ENCODE assay signal across 8 cellular contexts in genomic region chr3:120742198-120743080, GRCh38. TPM values are rescaled to one million over a fixed set of nuclear protein-coding genes. Genes with fewer than 3 reads are reported as not detected.
A peak's percentile ranks its signal among the peaks of the same experiment; 100 is the strongest.
DNase-seq lines count a peak whose midpoint lies in the region; ATAC-seq, FAIRE-seq and TF ChIP-seq lines count a peak whose summit lies in the region.

Gene GTF2E1, plus strand, starts transcription at chr3:120742744. Its CDS starts 7,809 bp downstream, at chr3:120750553.
Gene RABL3, minus strand, starts transcription at chr3:120742516. Its CDS starts 9 bp downstream, at chr3:120742507.

- no TSS peak for BruUV-seq in Calu3 (replicated peaks; lab: Mats Ljungman, UMichigan)

- intact Hi-C loops in Calu3 (cut with micrococcal nuclease; ENCODE audit: unreplicated experiment) = loop anchor here (1.0 to 2.0 kb wide), 2 partner anchors 64 to 146 kb away; partner anchors contain the start of gene NDUFB4

- H2AFZ ChIP-seq in OCI-LY1 (ENCODE audit: low read length) = peak within 1 kb of the TSS; percentile 67

- H3K4me3 ChIP-seq in HUES64 (ENCODE audit: low read length) = peak within 1 kb of the TSS; percentile 69
- H3K4me3 ChIP-seq in OCI-LY1 (ENCODE audit: low read depth, low read length, poor library complexity, severe bottlenecking) = peak within 1 kb of the TSS; percentile 93
- peak within 1 kb of the TSS; percentile 97 for H3K4me3 ChIP-seq in mesodermal cell (ENCODE audit: extremely low read depth, insufficient read depth, low read length, poor library complexity, severe bottlenecking)

- peak within 1 kb of the TSS; percentile 75 for H3K27ac Mint-ChIP-seq in Calu3 (ENCODE audit: unreplicated experiment)

- H3F3A ChIP-seq in OCI-LY1 (ENCODE audit: insufficient read depth, low read length) = no peaks in the 10 kb centered on the region

- H3K9me3 Mint-ChIP-seq in Calu3 (ENCODE audit: low read depth, unreplicated experiment) = no peaks in the 10 kb centered on the region

- peak within 1 kb of the TSS; percentile 77 for H3K4me3 Mint-ChIP-seq in Calu3 (ENCODE audit: low read depth, unreplicated experiment)

- ATAC-seq in GM21447 (IDR thresholded peaks at IDR 0.05; ENCODE audit: unreplicated experiment) = peak; percentile 99

- H3K27me3 ChIP-seq in HUES64 (ENCODE audit: insufficient read depth, low read length) = no peaks in the 10 kb centered on the region
- H3K27me3 ChIP-seq in OCI-LY1 (ENCODE audit: insufficient read depth, low read length) = no peaks in the 10 kb centered on the region

- peaks cover 20% of the 10 kb centered on the region for H3K4me1 Mint-ChIP-seq in Calu3 (ENCODE audit: low read depth, unreplicated experiment)

- H3K9me3 ChIP-seq in HUES64 (ENCODE audit: insufficient read depth, low read depth, low read length) = peaks cover 7% of the 10 kb centered on the region; the same call in 1 of the 2 replicates
- no peaks in the 10 kb centered on the region for H3K9me3 ChIP-seq in OCI-LY1 (ENCODE audit: low read length)
- H3K9me3 ChIP-seq in mesodermal cell (ENCODE audit: control insufficient read depth, low read length) = peaks cover 5% of the 10 kb centered on the region

- no peaks in the 10 kb centered on the region for H4K20me1 ChIP-seq in OCI-LY1 (ENCODE audit: insufficient read depth, low read length)

- peak; percentile 98 for FAIRE-seq in endometrium (lab: Jason Lieb, UNC)

- peak within 1 kb of the TSS; percentile 97 for H3K4me2 ChIP-seq in OCI-LY1 (ENCODE audit: low read length)

- H3K27me3 Mint-ChIP-seq in Calu3 (ENCODE audit: unreplicated experiment) = no peaks in the 10 kb centered on the region

- CTCF ChIA-PET in Calu3 (lab: Charles Lee) = interaction anchor here (0.6 to 0.9 kb wide), 3 partner anchors 11 to 142 kb away, joined by 3 to 4 read pairs (median 3); no protein-coding TSS in a partner anchor

- peaks cover 43% of the 10 kb centered on the region for H3K79me2 ChIP-seq in OCI-LY1 (ENCODE audit: insufficient read depth, low read length)

- peaks cover 7% of the 10 kb centered on the region; the same call in 1 of the 2 replicates for H3K4me1 ChIP-seq in HUES64 (ENCODE audit: insufficient read depth, low read length)
- H3K4me1 ChIP-seq in OCI-LY1 (ENCODE audit: insufficient read depth, low read length, severe bottlenecking) = peaks cover 21% of the 10 kb centered on the region
- no peaks in the 10 kb centered on the region for H3K4me1 ChIP-seq in mesodermal cell (ENCODE audit: control insufficient read depth, insufficient read depth, low read length, poor library complexity, severe bottlenecking)

- TF ChIP-seq CTCF in Calu3 (IDR thresholded peaks at IDR 0.05; ENCODE audit: unreplicated experiment) (no peak), OCI-LY1 (IDR thresholded peaks at IDR 0.05; ENCODE audit: low read length) (no peak)

- H3K27ac ChIP-seq in HUES64 (ENCODE audit: low read depth, low read length) (peak within 1 kb of the TSS; percentile 94), OCI-LY1 (ENCODE audit: low read depth, low read length, poor library complexity, severe bottlenecking) (peak within 1 kb of the TSS; percentile 87), mesodermal cell (ENCODE audit: low read depth, low read length, severe bottlenecking) (peak within 1 kb of the TSS; percentile 98)

- WGBS in HUES64 = under 1% methylated on average over 52 of the region's 52 CpGs
- WGBS in mesodermal cell (ENCODE audit: insufficient coverage in 2 of 2), 2 experiments = 0 to 1% methylated on average over 41 to 44 of the region's 52 CpGs

- DNase-seq in Calu3 = peak; percentile 95
- DNase-seq in activated CD8-positive, alpha-beta memory T cell treated with anti-CD3 and anti-CD28 coated beads, Interleukin-2, amount 50 U/mL, for 4 hours = peak; percentile 96
- DNase-seq in stimulated activated CD8-positive, alpha-beta memory T cell treated with anti-CD3 and anti-CD28 coated beads, Interleukin-15, amount 100 ng/mL, for 4 hours (ENCODE audit: low read depth in 2 of 2) = peak; percentile 88 to 97

- H3K9me2 ChIP-seq in OCI-LY1 (ENCODE audit: low read depth, low read length) = no peaks in the 10 kb centered on the region

- H3K9ac ChIP-seq in HUES64 (ENCODE audit: low read depth, low read length) (peak within 1 kb of the TSS; percentile 90), OCI-LY1 (ENCODE audit: low read length) (peak within 1 kb of the TSS; percentile 87)

- peaks cover 31% of the 10 kb centered on the region for H3K36me3 Mint-ChIP-seq in Calu3 (ENCODE audit: insufficient read depth, unreplicated experiment)

- H3K36me3 ChIP-seq in HUES64 (ENCODE audit: insufficient read depth, low read length) (peaks cover 10% of the 10 kb centered on the region; the same call in 1 of the 2 replicates), OCI-LY1 (ENCODE audit: insufficient read depth, low read length) (peaks cover 21% of the 10 kb centered on the region), mesodermal cell (ENCODE audit: control insufficient read depth, insufficient read depth, low read length) (peaks cover 27% of the 10 kb centered on the region)

RNA-seq across cellular contexts. Expression of gene GTF2E1, which starts in this region (rescaled TPM):
- total RNA-seq in Calu3 (2022) = 22.9 and 26.1 TPM in 2 replicates
- 25.5 TPM for polyA plus RNA-seq in HUES64 (2013, experiment 1 of 2)
- polyA plus RNA-seq in HUES64 (2013, experiment 2 of 2) = 30.6 TPM
- polyA plus RNA-seq in mesodermal cell (2013, experiment 1 of 2) = 25.4 TPM
- polyA plus RNA-seq in mesodermal cell (2013, experiment 2 of 2) = 25.1 TPM

RNA-seq across cellular contexts. Expression of gene RABL3, which starts in this region (rescaled TPM):
- 14.6 and 16.9 TPM in 2 replicates for total RNA-seq in Calu3 (2022)
- 16.1 TPM for polyA plus RNA-seq in HUES64 (2013, experiment 1 of 2)
- polyA plus RNA-seq in HUES64 (2013, experiment 2 of 2) = 13.9 TPM
- polyA plus RNA-seq in mesodermal cell (2013, experiment 1 of 2) = 11.6 TPM
- polyA plus RNA-seq in mesodermal cell (2013, experiment 2 of 2) = 11.8 TPM

Comparison
In these comparisons a context has a peak if more than half of its experiments do, and no peak if none do; other contexts are left out.
1. Peak in every context shown above with its lines: DNase-seq, ATAC-seq, H3K4me3 ChIP-seq and H3K27ac ChIP-seq.